ENCODE assay signal across 18 cellular contexts in the genomic region with DNA sequence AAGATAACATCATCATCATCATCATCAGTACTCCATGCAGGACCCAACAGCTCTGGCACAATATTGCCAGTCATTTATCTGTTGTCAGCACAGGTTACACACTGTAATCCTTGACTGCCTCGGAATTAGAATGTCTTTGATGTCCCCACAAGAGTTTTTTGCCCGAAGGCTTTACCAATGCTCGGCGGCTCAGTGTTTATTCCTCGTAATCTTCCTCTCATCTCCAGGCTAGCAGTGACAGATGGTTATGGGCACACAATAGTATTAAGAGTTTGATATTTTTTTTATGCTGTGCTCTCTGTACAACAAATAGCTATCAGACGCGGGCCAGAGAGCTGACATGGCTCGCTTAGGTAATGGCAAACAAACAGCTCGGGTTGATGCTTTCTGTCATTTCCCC.
DNase-seq lines count a peak whose midpoint lies in the region; ATAC-seq and TF ChIP-seq lines count a peak whose summit lies in the region.
"Had no signal": no experiment of that assay in that cellular context is flagged by ENCODE, and none has a peak within 500 bp of the region (broad histone marks: within the 10 kb centered on the region; RNA-seq: fewer than 3 reads in every experiment).

No MANE protein-coding gene starts in this region.

- no peaks in the 10 kb centered on the region for H3K4me1 Mint-ChIP-seq in activated CD8-positive, alpha-beta T cell treated with anti-CD3 and anti-CD28 coated beads for 36 hours (ENCODE audit: low read depth)
- H3K4me1 Mint-ChIP-seq: activated CD4-positive, alpha-beta T cell treated with anti-CD3 and anti-CD28 coated beads, Interleukin-2, amount 10 ng/mL, durations not matched to agents 24 days and 14 days; IgD-negative memory B cell had no signal

- no peak overlapping the region for H3K18ac ChIP-seq in mesendoderm (ENCODE audit: low read length)

- H3K36me3 ChIP-seq in HEK293 (ENCODE audit: control insufficient read depth in 2 of 2, insufficient read depth in 1 of 2, low read length in 2 of 2) (no peaks in the 10 kb centered on the region), mesendoderm (ENCODE audit: control insufficient read depth, insufficient read depth, low read length) (no peaks in the 10 kb centered on the region), gastroesophageal sphincter (no peaks in the 10 kb centered on the region)

- no peak overlapping the region for H2BK5ac ChIP-seq in mesendoderm (ENCODE audit: low read length)

- H3K56ac ChIP-seq in mesendoderm (ENCODE audit: low read length): no peak overlapping the region

- CTCF ChIA-PET in HEK293 (lab: Yijun Ruan, JAX): no interaction called here
- CTCF ChIA-PET in activated CD8-positive, alpha-beta T cell treated with anti-CD3 and anti-CD28 coated beads for 36 hours (lab: Charles Lee): no interaction called here

- H3K79me1 ChIP-seq in mesendoderm (ENCODE audit: low read length): no peaks in the 10 kb centered on the region

- no peak overlapping the region for H2BK15ac ChIP-seq in mesendoderm (replicated peaks; ENCODE audit: low read depth)

- TF ChIP-seq CTCF in HEK293 (tag by site-specific recombination; IDR thresholded peaks at IDR 0.05) (no peak), gastroesophageal sphincter (IDR thresholded peaks at IDR 0.05) (no peak)
- TF ChIP-seq CTCF in activated CD8-positive, alpha-beta T cell treated with anti-CD3 and anti-CD28 coated beads for 36 hours (IDR thresholded peaks at IDR 0.05): no peak

- no peak overlapping the region for H3K4ac ChIP-seq in mesendoderm (ENCODE audit: low read depth, low read length)

- H3K9me3 Mint-ChIP-seq in activated CD8-positive, alpha-beta T cell treated with anti-CD3 and anti-CD28 coated beads for 36 hours: no peaks in the 10 kb centered on the region
- H3K9me3 Mint-ChIP-seq: neural crest cell; T-helper 1 cell treated with Interleukin-12 subunit alpha and Interleukin-12 subunit beta and Interleukin-4 antibody, amounts not matched to agents 30 μg/mL and 1 μg/mL, for 36 hours had no signal

- no peak overlapping the region for H3K9ac ChIP-seq in mesendoderm (ENCODE audit: low read length)

- no peaks in the 10 kb centered on the region for H3K79me2 ChIP-seq in mesendoderm (ENCODE audit: control insufficient read depth, insufficient read depth, low read length)

- no peak overlapping the region for H3K23ac ChIP-seq in mesendoderm (ENCODE audit: low read length)

- H3K27me3 ChIP-seq in mesendoderm (ENCODE audit: insufficient read depth, low read length, poor library complexity) (no peaks in the 10 kb centered on the region), gastroesophageal sphincter (no peaks in the 10 kb centered on the region)

- intact Hi-C loops in activated CD8-positive, alpha-beta T cell treated with anti-CD3 and anti-CD28 coated beads for 36 hours (cut with micrococcal nuclease): no loop called here

- no peak overlapping the region for H3K4me3 ChIP-seq in HEK293 (ENCODE audit: low read depth, low read length)
- H3K4me3 ChIP-seq in mesendoderm (ENCODE audit: low read length): no peak overlapping the region
- H3K4me3 ChIP-seq in gastroesophageal sphincter: no peak overlapping the region

- no peak overlapping the region for H3K4me2 ChIP-seq in mesendoderm (ENCODE audit: low read length)

- H3K4me1 ChIP-seq in HEK293 (ENCODE audit: control insufficient read depth, insufficient read depth, low read length) (peaks cover 4% of the 10 kb centered on the region; the same call in 1 of the 2 replicates), mesendoderm (ENCODE audit: control insufficient read depth, low read depth, low read length) (no peaks in the 10 kb centered on the region), gastroesophageal sphincter (no peaks in the 10 kb centered on the region)

- ATAC-seq in activated CD8-positive, alpha-beta T cell treated with anti-CD3 and anti-CD28 coated beads for 36 hours: no peak
- no peak for ATAC-seq in gastroesophageal sphincter

- H3K9me3 ChIP-seq in HEK293 (ENCODE audit: control insufficient read depth, insufficient read depth, low read depth, low read length) (no peaks in the 10 kb centered on the region), gastroesophageal sphincter (no peaks in the 10 kb centered on the region)

- H3K27ac Mint-ChIP-seq in activated CD8-positive, alpha-beta T cell treated with anti-CD3 and anti-CD28 coated beads for 36 hours: no peak overlapping the region
- H3K27ac Mint-ChIP-seq: activated CD4-positive, alpha-beta T cell treated with anti-CD3 and anti-CD28 coated beads, Interleukin-2, amount 10 ng/mL, durations not matched to agents 24 days and 14 days; activated naive CD8-positive, alpha-beta T cell; dendritic cell treated with granulocyte-macrophage colony-stimulating factor and Interleukin-4, amounts not matched to agents 40 ng/mL and 50 ng/mL, for 4 days; IgD-negative memory B cell; T-helper 1 cell treated with Interleukin-12 subunit alpha and Interleukin-12 subunit beta and Interleukin-4 antibody, amounts not matched to agents 30 μg/mL and 1 μg/mL, for 36 hours had no signal

- no CpG with 5 or more reads among the region's 9 CpGs for WGBS in mesendoderm (ENCODE audit: extremely low coverage, insufficient coverage, low lambda C conversion rate)
- 74 to 81% methylated on average over 8 to 9 of the region's 9 CpGs for WGBS in gastroesophageal sphincter (ENCODE audit: low coverage in 1 of 2), 2 donors

- POLR2A ChIA-PET in HEK293 (lab: Yijun Ruan, JAX): no interaction called here
- POLR2A ChIA-PET in activated CD8-positive, alpha-beta T cell treated with anti-CD3 and anti-CD28 coated beads for 36 hours (lab: Charles Lee): no interaction called here

- H3K27me3 Mint-ChIP-seq in activated CD8-positive, alpha-beta T cell treated with anti-CD3 and anti-CD28 coated beads for 36 hours: no peaks in the 10 kb centered on the region
- H3K27me3 Mint-ChIP-seq: activated CD4-positive, alpha-beta T cell treated with anti-CD3 and anti-CD28 coated beads, Interleukin-2, amount 10 ng/mL, durations not matched to agents 24 days and 14 days; activated naive CD8-positive, alpha-beta T cell; dendritic cell treated with granulocyte-macrophage colony-stimulating factor and Interleukin-4, amounts not matched to agents 40 ng/mL and 50 ng/mL, for 4 days; IgD-negative memory B cell had no signal

- H3K27ac ChIP-seq in HEK293 (ENCODE audit: extremely low read depth, low read depth, low read length) (no peak overlapping the region), mesendoderm (ENCODE audit: low read depth, low read length) (no peak overlapping the region), gastroesophageal sphincter (no peak overlapping the region)

- no peak overlapping the region for H2AK5ac ChIP-seq in mesendoderm (ENCODE audit: low read length)

- H4K8ac ChIP-seq in mesendoderm (ENCODE audit: low read depth, low read length): no peak overlapping the region

- TF ChIP-seq EP300 in gastroesophageal sphincter (IDR thresholded peaks at IDR 0.05): no peak

- no peak overlapping the region for H4K5ac ChIP-seq in mesendoderm (ENCODE audit: low read length)

- TF ChIP-seq POLR2A in gastroesophageal sphincter (IDR thresholded peaks at IDR 0.05): no peak

- peak; percentile 92 for DNase-seq in NCI-H2171 treated with DMSO at 0.1 percent for 48 hours (lab: John Stamatoyannopoulos, UW)
- peak; percentile 17 for DNase-seq in SW480 (ENCODE audit: low spot score)
- peak; percentile 11 for DNase-seq in mesendoderm
- DNase-seq in activated CD8-positive, alpha-beta T cell treated with anti-CD3 and anti-CD28 coated beads for 36 hours: no peak
- DNase-seq in DMS79 (lab: John Stamatoyannopoulos, UW): no peak
- DNase-seq in RPMI8226: no peak
- DNase-seq: activated CD4-positive, alpha-beta T cell treated with anti-CD3 and anti-CD28 coated beads, Interleukin-2, amount 10 ng/mL, durations not matched to agents 24 days and 14 days; aorta; caudate nucleus; NCI-H1436; NCI-H345 had no signal

- peaks cover 8% of the 10 kb centered on the region for H3K36me3 Mint-ChIP-seq in activated CD8-positive, alpha-beta T cell treated with anti-CD3 and anti-CD28 coated beads for 36 hours (ENCODE audit: low read depth)

- no peak overlapping the region for H3K4me3 Mint-ChIP-seq in activated CD8-positive, alpha-beta T cell treated with anti-CD3 and anti-CD28 coated beads for 36 hours
- H3K4me3 Mint-ChIP-seq: activated CD4-positive, alpha-beta T cell treated with anti-CD3 and anti-CD28 coated beads, Interleukin-2, amount 10 ng/mL, durations not matched to agents 24 days and 14 days; activated naive CD8-positive, alpha-beta T cell; dendritic cell treated with granulocyte-macrophage colony-stimulating factor and Interleukin-4, amounts not matched to agents 40 ng/mL and 50 ng/mL, for 4 days; IgD-negative memory B cell; neural crest cell; T-helper 1 cell treated with Interleukin-12 subunit alpha and Interleukin-12 subunit beta and Interleukin-4 antibody, amounts not matched to agents 30 μg/mL and 1 μg/mL, for 36 hours had no signal

- no peak overlapping the region for H2BK120ac ChIP-seq in mesendoderm (ENCODE audit: low read depth, low read length)

TF ChIP-seq in HEK293, 187 proteins besides CTCF, POLR2A, EP300 and RAD21:
- TF ChIP-seq ZNF211 (tag by site-specific recombination; IDR thresholded peaks at IDR 0.05; ENCODE audit: low read depth): no peak
- peak; percentile 93 for TF ChIP-seq TCF7L2 (IDR thresholded peaks at IDR 0.05; ENCODE audit: borderline replicate concordance, low read depth, low read length)
TF ChIP-seq in HEK293: peak in this region for 1.

Comparison
In these comparisons a context has a peak if more than half of its experiments do, and no peak if none do; other contexts are left out.
1. DNase-seq: peak in NCI-H2171 treated with DMSO at 0.1 percent for 48 hours (single experiment), SW480 (single experiment) and mesendoderm (single experiment); none in activated CD8-positive, alpha-beta T cell treated with anti-CD3 and anti-CD28 coated beads for 36 hours (single experiment), DMS79 (single experiment) and RPMI8226 (single experiment).